ENCODE assay signal across 8 cellular contexts in genomic region chr5:611731-612486, GRCh38.
A peak's percentile ranks its signal among the peaks of the same experiment; 100 is the strongest.
DNase-seq lines count a peak whose midpoint lies in the region; ATAC-seq and TF ChIP-seq lines count a peak whose summit lies in the region.

CEP72 (plus strand) TSS chr5:612340; CDS start chr5:612362, 22 bp downstream.

- in situ Hi-C loops in astrocyte of the cerebellum (cut with HindIII; ENCODE audit: low sequenced_read_pairs), result loop anchor here (25.0 kb wide), 1 partner anchor 100 kb away; the partner anchor contains the start of gene SLC9A3

- TF ChIP-seq CTCF in astrocyte of the cerebellum (IDR thresholded peaks at IDR 0.05; ENCODE audit: low read depth, low read length, missing control alignments) (no peak), retinal pigment epithelial cell (conservative IDR thresholded peaks at IDR 0.05; ENCODE audit: low read depth, low read length) (no peak)

- DNase-seq in NCI-H1930 (lab: John Stamatoyannopoulos, UW) (peak; percentile 92 to 95), T-helper 9 cell (peak; percentile 95), astrocyte of the cerebellum (ENCODE audit: low read depth) (peak; percentile 44), hippocampal formation (lab: John Stamatoyannopoulos, UW) (peak; percentile 72 to 92), retinal pigment epithelial cell (ENCODE audit: low read depth) (peak; percentile 26), OCI-M2 (lab: John Stamatoyannopoulos, UW; ENCODE audit: unreplicated experiment) (no peak)

- ATAC-seq in GM18498 (IDR thresholded peaks at IDR 0.05; ENCODE audit: unreplicated experiment) (peak; percentile 86), HG02884 (IDR thresholded peaks at IDR 0.05; ENCODE audit: unreplicated experiment) (peak; percentile 72)

- H3K4me3 ChIP-seq in astrocyte of the cerebellum (ENCODE audit: low read depth, low read length), result peak within 1 kb of the TSS; percentile 68
- peak within 1 kb of the TSS; percentile 78 for H3K4me3 ChIP-seq in retinal pigment epithelial cell (ENCODE audit: low read length)
